In genomic region chr20:57425150-57426013, GRCh38 we compare ENCODE assay signal across 12 cellular contexts.
DNase-seq lines count a peak whose midpoint lies in the region; ATAC-seq and TF ChIP-seq lines count a peak whose summit lies in the region.
"Had no signal": no experiment of that assay in that cellular context is flagged by ENCODE, and none has a peak within 500 bp of the region (broad histone marks: within the 10 kb centered on the region; RNA-seq: fewer than 3 reads in every experiment).

No MANE protein-coding gene starts in this region.

- no peak overlapping the region for H3K4me3 ChIP-seq in fibroblast of pulmonary artery (replicated peaks; ENCODE audit: low read depth, low read length)
- H3K4me3 ChIP-seq: cardiac muscle cell, gastroesophageal sphincter had no signal

- no peaks in the 10 kb centered on the region for H3K36me3 Mint-ChIP-seq in stimulated activated naive CD8-positive, alpha-beta T cell treated with anti-CD3 and anti-CD28 coated beads, Interleukin-15, Interleukin-2, amounts not matched to agents 100 ng/mL and 50 ng/mL, for 24 hours (ENCODE audit: low read depth)

- peaks cover 46% of the 10 kb centered on the region for H3K4me1 Mint-ChIP-seq in stimulated activated naive CD8-positive, alpha-beta T cell treated with anti-CD3 and anti-CD28 coated beads, Interleukin-15, Interleukin-2, amounts not matched to agents 100 ng/mL and 50 ng/mL, for 24 hours (ENCODE audit: low read depth)

- H3K27me3 Mint-ChIP-seq in stimulated activated naive CD8-positive, alpha-beta T cell treated with anti-CD3 and anti-CD28 coated beads, Interleukin-15, Interleukin-2, amounts not matched to agents 100 ng/mL and 50 ng/mL, for 24 hours, result no peaks in the 10 kb centered on the region

- no peak overlapping the region for H3K4me3 Mint-ChIP-seq in stimulated activated naive CD8-positive, alpha-beta T cell treated with anti-CD3 and anti-CD28 coated beads, Interleukin-15, Interleukin-2, amounts not matched to agents 100 ng/mL and 50 ng/mL, for 24 hours

- no peaks in the 10 kb centered on the region for H3K9me3 Mint-ChIP-seq in stimulated activated naive CD8-positive, alpha-beta T cell treated with anti-CD3 and anti-CD28 coated beads, Interleukin-15, Interleukin-2, amounts not matched to agents 100 ng/mL and 50 ng/mL, for 24 hours

- TF ChIP-seq CTCF in fibroblast of pulmonary artery (IDR thresholded peaks at IDR 0.05; ENCODE audit: low read length, missing control alignments), result no peak

- H3K27ac Mint-ChIP-seq in stimulated activated naive CD8-positive, alpha-beta T cell treated with anti-CD3 and anti-CD28 coated beads, Interleukin-15, Interleukin-2, amounts not matched to agents 100 ng/mL and 50 ng/mL, for 24 hours, result peak overlapping the region; percentile 38

- no peak for ATAC-seq in stimulated activated naive CD8-positive, alpha-beta T cell treated with anti-CD3 and anti-CD28 coated beads, Interleukin-15, Interleukin-2, amounts not matched to agents 100 U/mL and 50 U/mL, for 24 hours
- no peak for ATAC-seq in GM18519 (IDR thresholded peaks at IDR 0.05; ENCODE audit: low FRiP score, unreplicated experiment)
- ATAC-seq: gastroesophageal sphincter had no signal

- no peak for DNase-seq in stimulated activated naive CD8-positive, alpha-beta T cell treated with anti-CD3 and anti-CD28 coated beads, Interleukin-15, Interleukin-2, amounts not matched to agents 100 U/mL and 50 U/mL, for 24 hours
- peak; percentile 28 to 53 for DNase-seq in NCI-H524 (lab: John Stamatoyannopoulos, UW)
- DNase-seq in fibroblast of pulmonary artery (ENCODE audit: low read depth), result peak; percentile 40
- DNase-seq in HuH-7.5 (ENCODE audit: low spot score), result no peak
- DNase-seq in hippocampal formation (lab: John Stamatoyannopoulos, UW), result no peak
- DNase-seq in ecto neural progenitor cell (ENCODE audit: low spot score), result no peak
- DNase-seq: activated CD4-positive, alpha-beta T cell treated with anti-CD3 and anti-CD28 coated beads, Interleukin-2, amount 50 U/mL, for 48 hours; BE2C had no signal

Comparison
In these comparisons a context has a peak if more than half of its experiments do, and no peak if none do; other contexts are left out.
1. DNase-seq: peak in NCI-H524 (2 of 2) and fibroblast of pulmonary artery (single experiment); none in stimulated activated naive CD8-positive, alpha-beta T cell treated with anti-CD3 and anti-CD28 coated beads, Interleukin-15, Interleukin-2, amounts not matched to agents 100 U/mL and 50 U/mL, for 24 hours (single experiment), HuH-7.5 (single experiment), hippocampal formation (0 of 2) and ecto neural progenitor cell (single experiment).